In genomic region chr6:692356-692851, GRCh38 we compare ENCODE assay signal across 8 cellular contexts. TPM values are rescaled to one million over a fixed set of nuclear protein-coding genes. Genes with fewer than 3 reads are reported as not detected.
A peak's percentile ranks its signal among the peaks of the same experiment; 100 is the strongest.
DNase-seq lines count a peak whose midpoint lies in the region; ATAC-seq, FAIRE-seq and TF ChIP-seq lines count a peak whose summit lies in the region.

No MANE protein-coding gene starts in this region.

- peaks cover 6% of the 10 kb centered on the region for H3K27me3 Mint-ChIP-seq in neural progenitor cell (ENCODE audit: insufficient read depth, low read depth)
- no peaks in the 10 kb centered on the region for H3K27me3 Mint-ChIP-seq in stimulated activated naive CD8-positive, alpha-beta T cell treated with anti-CD3 and anti-CD28 coated beads, Interleukin-15, Interleukin-2, amounts not matched to agents 100 ng/mL and 50 ng/mL, for 24 hours

- FAIRE-seq in GM19239 (lab: Jason Lieb, UNC) = peak; percentile 79

- peak; percentile 65 for ATAC-seq in HG03342 (IDR thresholded peaks at IDR 0.05; ENCODE audit: unreplicated experiment)

- DNase-seq in AG20443 (ENCODE audit: low spot score) (peak; percentile 60), GM19239 (ENCODE audit: insufficient read length, low spot score) (peak; percentile 72), OCI-M1 (lab: John Stamatoyannopoulos, UW) (peak; percentile 61), fibroblast of mammary gland (ENCODE audit: low read depth) (peak; percentile 31), neural progenitor cell (ENCODE audit: low spot score) (peak; percentile 76)
- peak; percentile 81 to 85 for DNase-seq in activated T-cell treated with anti-CD3 and anti-CD28 coated beads, Interleukin-2, amount 50 U/mL, for 48 hours

- H3K27ac Mint-ChIP-seq in neural progenitor cell = peak overlapping the region; percentile 64
- peak overlapping the region; percentile 92 for H3K27ac Mint-ChIP-seq in stimulated activated naive CD8-positive, alpha-beta T cell treated with anti-CD3 and anti-CD28 coated beads, Interleukin-15, Interleukin-2, amounts not matched to agents 100 ng/mL and 50 ng/mL, for 24 hours

- peak overlapping the region; percentile 92 for H3K4me2 ChIP-seq in neural progenitor cell

- H3K4me1 Mint-ChIP-seq in neural progenitor cell = peaks cover 16% of the 10 kb centered on the region
- peaks cover 28% of the 10 kb centered on the region for H3K4me1 Mint-ChIP-seq in stimulated activated naive CD8-positive, alpha-beta T cell treated with anti-CD3 and anti-CD28 coated beads, Interleukin-15, Interleukin-2, amounts not matched to agents 100 ng/mL and 50 ng/mL, for 24 hours (ENCODE audit: low read depth)

- H3K27ac ChIP-seq in neural progenitor cell = peak overlapping the region; percentile 51

- no peaks in the 10 kb centered on the region for H3K36me3 Mint-ChIP-seq in neural progenitor cell
- peaks cover 4% of the 10 kb centered on the region for H3K36me3 Mint-ChIP-seq in stimulated activated naive CD8-positive, alpha-beta T cell treated with anti-CD3 and anti-CD28 coated beads, Interleukin-15, Interleukin-2, amounts not matched to agents 100 ng/mL and 50 ng/mL, for 24 hours (ENCODE audit: low read depth)

- TF ChIP-seq CTCF in fibroblast of mammary gland (conservative IDR thresholded peaks at IDR 0.05; ENCODE audit: control insufficient read depth, insufficient read depth, low read depth, low read length) (no peak), neural progenitor cell (IDR thresholded peaks at IDR 0.05) (no peak)

- no peaks in the 10 kb centered on the region for H3K9me3 Mint-ChIP-seq in neural progenitor cell
- no peaks in the 10 kb centered on the region for H3K9me3 Mint-ChIP-seq in stimulated activated naive CD8-positive, alpha-beta T cell treated with anti-CD3 and anti-CD28 coated beads, Interleukin-15, Interleukin-2, amounts not matched to agents 100 ng/mL and 50 ng/mL, for 24 hours

- H2AFZ ChIP-seq in neural progenitor cell (replicated peaks) = peak overlapping the region; percentile 95

- peak overlapping the region; percentile 48 for H3K9ac ChIP-seq in neural progenitor cell

- H3K4me3 Mint-ChIP-seq in neural progenitor cell = peak overlapping the region; percentile 95
- peak overlapping the region; percentile 95 for H3K4me3 Mint-ChIP-seq in stimulated activated naive CD8-positive, alpha-beta T cell treated with anti-CD3 and anti-CD28 coated beads, Interleukin-15, Interleukin-2, amounts not matched to agents 100 ng/mL and 50 ng/mL, for 24 hours

- no peaks in the 10 kb centered on the region for H3F3A ChIP-seq in neural progenitor cell (ENCODE audit: low read depth)

- no peaks in the 10 kb centered on the region for H3K27me3 ChIP-seq in neural progenitor cell

- peaks cover 29% of the 10 kb centered on the region for H4K20me1 ChIP-seq in neural progenitor cell (ENCODE audit: low read depth)

- no peaks in the 10 kb centered on the region for H3K9me3 ChIP-seq in neural progenitor cell (ENCODE audit: low read depth)

- H3K36me3 ChIP-seq in neural progenitor cell = no peaks in the 10 kb centered on the region

- peak overlapping the region; percentile 85 for H3K4me3 ChIP-seq in fibroblast of mammary gland (ENCODE audit: control insufficient read depth, low read depth, low read length)
- H3K4me3 ChIP-seq in neural progenitor cell = peak overlapping the region; percentile 90

- H3K4me1 ChIP-seq in neural progenitor cell = peaks cover 8% of the 10 kb centered on the region

- peaks cover 50% of the 10 kb centered on the region for H3K79me2 ChIP-seq in neural progenitor cell (ENCODE audit: low read depth)

RNA-seq across cellular contexts. Expression of gene EXOC2, which starts 0.5 kb away (rescaled TPM):
- 37.3 and 46.5 TPM in 2 replicates for total RNA-seq in neural progenitor cell (ENCODE audit: low replicate concordance)

RNA-seq across cellular contexts. Expression of gene HUS1B, which starts 35.5 kb away (rescaled TPM):
- 0.43 TPM in 1 of 2 replicates, not detected in the other for total RNA-seq in neural progenitor cell (ENCODE audit: low replicate concordance)

Comparison
In these comparisons a context has a peak if more than half of its experiments do, and no peak if none do; other contexts are left out.
1. Peak in every context shown above with its lines: DNase-seq, ATAC-seq, H3K4me3 ChIP-seq and H3K27ac ChIP-seq.
2. DNase-seq: peak in every context shown above with its lines; median percentile 83 in activated T-cell treated with anti-CD3 and anti-CD28 coated beads, Interleukin-2, amount 50 U/mL, for 48 hours; 76 in neural progenitor cell; 72 in GM19239; 61 in OCI-M1; 60 in AG20443; 31 in fibroblast of mammary gland.